In the genomic region with DNA sequence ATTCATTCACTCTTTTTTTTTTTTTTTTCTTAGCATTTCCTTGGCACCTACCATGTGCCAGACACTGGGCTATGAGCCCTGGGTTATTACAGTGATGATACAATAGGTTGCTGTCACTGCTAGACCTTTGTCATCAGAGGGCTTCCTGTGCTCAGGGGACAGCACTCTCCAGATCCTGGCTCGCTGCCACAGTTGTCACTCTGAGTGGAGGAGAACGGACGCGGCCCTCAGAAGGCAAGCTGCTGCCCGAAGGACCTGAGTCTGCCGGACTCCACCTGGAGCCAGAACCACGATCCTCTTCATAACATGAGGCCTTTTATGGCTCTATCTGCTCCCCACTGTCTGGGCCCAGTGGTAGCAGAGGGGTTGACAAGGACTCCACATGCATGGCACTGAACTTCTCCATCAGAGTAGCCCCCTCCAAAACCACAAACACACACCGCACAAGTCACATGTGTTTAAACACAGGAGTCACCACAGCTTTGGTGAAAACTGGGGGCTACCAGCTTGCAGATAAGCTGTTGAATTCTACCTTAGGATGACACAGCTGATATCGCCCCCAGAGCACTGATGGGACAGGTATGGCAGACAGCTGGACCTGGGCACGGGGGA, we compare ENCODE assay signal across 8 cellular contexts.
DNase-seq lines count a peak whose midpoint lies in the region; ATAC-seq and TF ChIP-seq lines count a peak whose summit lies in the region.

No MANE protein-coding gene starts in this region.

- no peak for TF ChIP-seq CTCF in GM12865 (IDR thresholded peaks at IDR 0.05; ENCODE audit: insufficient read depth, low read depth, low read length, missing control alignments)

- H3K9me3 Mint-ChIP-seq in T-helper 2 cell treated with Interferon-gamma antibody and Interleukin-4, amounts not matched to agents 5 μg/mL and 100 μg/mL, for 36 hours: no peaks in the 10 kb centered on the region
- H3K9me3 Mint-ChIP-seq in activated naive CD8-positive, alpha-beta T cell (ENCODE audit: low read depth): no peaks in the 10 kb centered on the region

- no peaks in the 10 kb centered on the region for H3K27me3 Mint-ChIP-seq in T-helper 2 cell treated with Interferon-gamma antibody and Interleukin-4, amounts not matched to agents 5 μg/mL and 100 μg/mL, for 36 hours (ENCODE audit: low read depth)
- H3K27me3 Mint-ChIP-seq in activated naive CD8-positive, alpha-beta T cell: no peaks in the 10 kb centered on the region

- H3K4me3 ChIP-seq in GM12865 (ENCODE audit: low read depth, low read length): no peak overlapping the region

- DNase-seq in GM12865 (ENCODE audit: low read depth) (peak; percentile 45), putamen (ENCODE audit: low spot score) (no peak), SW480 (ENCODE audit: low spot score) (no peak), SK-N-DZ (ENCODE audit: low spot score) (no peak)
- DNase-seq in T-helper 2 cell treated with Interferon-gamma antibody and Interleukin-4, amounts not matched to agents 5 μg/mL and 100 μg/mL, for 36 hours (ENCODE audit: low spot score): peak; percentile 30
- DNase-seq in stimulated activated CD4-positive, alpha-beta T cell treated with anti-CD3 and anti-CD28 coated beads, Interleukin-4, amount 100 ng/mL, for 48 hours (ENCODE audit: low read depth in 2 of 2): peak; percentile 42 to 55

- H3K4me3 Mint-ChIP-seq in T-helper 2 cell treated with Interferon-gamma antibody and Interleukin-4, amounts not matched to agents 5 μg/mL and 100 μg/mL, for 36 hours: peak overlapping the region; percentile 87
- no peak overlapping the region for H3K4me3 Mint-ChIP-seq in activated naive CD8-positive, alpha-beta T cell

- peaks cover 27% of the 10 kb centered on the region for H3K36me3 Mint-ChIP-seq in T-helper 2 cell treated with Interferon-gamma antibody and Interleukin-4, amounts not matched to agents 5 μg/mL and 100 μg/mL, for 36 hours (ENCODE audit: low read depth)
- H3K36me3 Mint-ChIP-seq in activated naive CD8-positive, alpha-beta T cell: no peaks in the 10 kb centered on the region

- H3K4me1 Mint-ChIP-seq in T-helper 2 cell treated with Interferon-gamma antibody and Interleukin-4, amounts not matched to agents 5 μg/mL and 100 μg/mL, for 36 hours (ENCODE audit: low read depth): peaks cover 60% of the 10 kb centered on the region
- H3K4me1 Mint-ChIP-seq in activated naive CD8-positive, alpha-beta T cell (ENCODE audit: low read depth): peaks cover 71% of the 10 kb centered on the region

- peak overlapping the region; percentile 96 for H3K27ac Mint-ChIP-seq in T-helper 2 cell treated with Interferon-gamma antibody and Interleukin-4, amounts not matched to agents 5 μg/mL and 100 μg/mL, for 36 hours
- H3K27ac Mint-ChIP-seq in activated naive CD8-positive, alpha-beta T cell: peak overlapping the region; percentile 58

- no peak for ATAC-seq in HG03045 (IDR thresholded peaks at IDR 0.05; ENCODE audit: unreplicated experiment)

Comparison
In these comparisons a context has a peak if more than half of its experiments do, and no peak if none do; other contexts are left out.
1. DNase-seq: peak in GM12865 (single experiment), T-helper 2 cell treated with Interferon-gamma antibody and Interleukin-4, amounts not matched to agents 5 μg/mL and 100 μg/mL, for 36 hours (single experiment) and stimulated activated CD4-positive, alpha-beta T cell treated with anti-CD3 and anti-CD28 coated beads, Interleukin-4, amount 100 ng/mL, for 48 hours (2 of 2); none in putamen (single experiment), SW480 (single experiment) and SK-N-DZ (single experiment).